8 cellular contexts compared by ENCODE assay signal in the genomic region with DNA sequence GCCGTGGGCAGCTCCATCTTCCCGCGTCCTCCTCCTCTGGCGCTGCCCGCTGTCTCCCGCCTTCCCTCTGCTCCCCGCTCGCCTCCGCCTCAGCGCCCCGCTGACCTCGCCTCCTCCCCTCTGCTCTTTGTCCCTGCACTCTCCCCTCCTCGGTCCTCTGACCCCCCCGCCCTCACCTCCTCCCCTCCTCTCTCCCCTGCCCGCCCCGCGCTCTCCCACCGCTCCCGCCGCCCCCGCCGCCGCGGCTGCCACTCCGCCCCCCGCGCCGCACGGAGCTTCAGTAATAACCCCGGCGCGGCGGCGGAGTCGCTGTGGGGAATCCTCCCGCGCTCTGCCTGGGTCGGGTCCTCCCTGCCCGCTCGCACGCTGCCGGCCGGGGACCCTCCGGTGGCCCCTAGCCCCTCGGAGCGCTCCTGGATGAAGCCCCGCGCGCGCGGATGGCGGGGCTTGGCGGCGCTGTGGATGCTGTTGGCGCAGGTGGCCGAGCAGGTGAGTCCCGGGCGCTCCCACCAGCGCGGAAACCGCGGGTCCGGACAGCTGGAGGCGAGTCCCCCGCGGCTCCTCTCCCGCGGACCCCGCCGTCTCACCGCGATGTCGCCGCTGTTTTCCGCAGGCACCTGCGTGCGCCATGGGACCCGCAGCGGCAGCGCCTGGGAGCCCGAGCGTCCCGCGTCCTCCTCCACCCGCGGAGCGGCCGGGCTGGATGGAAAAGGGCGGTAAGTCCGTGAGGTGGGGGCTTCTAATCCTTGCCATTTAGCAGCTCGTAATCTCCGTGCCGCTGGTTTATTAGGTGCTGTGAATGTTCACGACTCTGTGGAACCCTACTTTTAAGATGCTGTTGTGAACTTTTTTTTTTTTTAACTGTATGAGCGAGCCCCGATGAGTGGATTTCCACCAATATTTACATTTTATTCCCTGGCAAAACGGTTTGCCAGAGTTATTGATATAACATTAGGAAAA. TPM values are rescaled to one million over a fixed set of nuclear protein-coding genes. Genes with fewer than 3 reads are reported as not detected.
DNase-seq lines count a peak whose midpoint lies in the region; ATAC-seq and TF ChIP-seq lines count a peak whose summit lies in the region.
"Had no signal": no experiment of that assay in that cellular context is flagged by ENCODE, and none has a peak within 500 bp of the region (broad histone marks: within the 10 kb centered on the region; RNA-seq: fewer than 3 reads in every experiment).

A gene with protein sequence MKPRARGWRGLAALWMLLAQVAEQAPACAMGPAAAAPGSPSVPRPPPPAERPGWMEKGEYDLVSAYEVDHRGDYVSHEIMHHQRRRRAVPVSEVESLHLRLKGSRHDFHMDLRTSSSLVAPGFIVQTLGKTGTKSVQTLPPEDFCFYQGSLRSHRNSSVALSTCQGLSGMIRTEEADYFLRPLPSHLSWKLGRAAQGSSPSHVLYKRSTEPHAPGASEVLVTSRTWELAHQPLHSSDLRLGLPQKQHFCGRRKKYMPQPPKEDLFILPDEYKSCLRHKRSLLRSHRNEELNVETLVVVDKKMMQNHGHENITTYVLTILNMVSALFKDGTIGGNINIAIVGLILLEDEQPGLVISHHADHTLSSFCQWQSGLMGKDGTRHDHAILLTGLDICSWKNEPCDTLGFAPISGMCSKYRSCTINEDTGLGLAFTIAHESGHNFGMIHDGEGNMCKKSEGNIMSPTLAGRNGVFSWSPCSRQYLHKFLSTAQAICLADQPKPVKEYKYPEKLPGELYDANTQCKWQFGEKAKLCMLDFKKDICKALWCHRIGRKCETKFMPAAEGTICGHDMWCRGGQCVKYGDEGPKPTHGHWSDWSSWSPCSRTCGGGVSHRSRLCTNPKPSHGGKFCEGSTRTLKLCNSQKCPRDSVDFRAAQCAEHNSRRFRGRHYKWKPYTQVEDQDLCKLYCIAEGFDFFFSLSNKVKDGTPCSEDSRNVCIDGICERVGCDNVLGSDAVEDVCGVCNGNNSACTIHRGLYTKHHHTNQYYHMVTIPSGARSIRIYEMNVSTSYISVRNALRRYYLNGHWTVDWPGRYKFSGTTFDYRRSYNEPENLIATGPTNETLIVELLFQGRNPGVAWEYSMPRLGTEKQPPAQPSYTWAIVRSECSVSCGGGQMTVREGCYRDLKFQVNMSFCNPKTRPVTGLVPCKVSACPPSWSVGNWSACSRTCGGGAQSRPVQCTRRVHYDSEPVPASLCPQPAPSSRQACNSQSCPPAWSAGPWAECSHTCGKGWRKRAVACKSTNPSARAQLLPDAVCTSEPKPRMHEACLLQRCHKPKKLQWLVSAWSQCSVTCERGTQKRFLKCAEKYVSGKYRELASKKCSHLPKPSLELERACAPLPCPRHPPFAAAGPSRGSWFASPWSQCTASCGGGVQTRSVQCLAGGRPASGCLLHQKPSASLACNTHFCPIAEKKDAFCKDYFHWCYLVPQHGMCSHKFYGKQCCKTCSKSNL (plus strand): TSS at position 280 of the 960 bp plus-strand sequence. CDS start 138 bp downstream, at position 418.

- no peak within 1 kb of the TSS for H3K27ac ChIP-seq in iPS-20b (ENCODE audit: low read length)

- H3K27me3 Mint-ChIP-seq in T-helper 17 cell, result peaks cover 33% of the 10 kb centered on the region

- no peaks in the 10 kb centered on the region for H3K4me1 Mint-ChIP-seq in T-helper 17 cell

- no peak for DNase-seq in HFF-Myc (ENCODE audit: extremely low read depth, low read depth)
- no peak for DNase-seq in T-helper 17 cell
- no peak for DNase-seq in SIG-M5 (lab: John Stamatoyannopoulos, UW)
- DNase-seq in glomerular visceral epithelial cell (ENCODE audit: extremely low spot score), result no peak
- no peak for DNase-seq in hippocampal formation (lab: John Stamatoyannopoulos, UW)
- DNase-seq: NCI-H1048 had no signal

- peaks cover 25% of the 10 kb centered on the region for H3K27me3 ChIP-seq in iPS-20b (ENCODE audit: insufficient read depth, low read length)
- peaks cover 23% of the 10 kb centered on the region for H3K27me3 ChIP-seq in skeletal muscle satellite cell (ENCODE audit: control insufficient read depth, insufficient read depth, low read length)

- ATAC-seq in T-helper 17 cell, result no peak

- peaks cover 2% of the 10 kb centered on the region for H3K36me3 Mint-ChIP-seq in T-helper 17 cell (ENCODE audit: low read depth)

- H3K4me3 Mint-ChIP-seq in T-helper 17 cell, result peak within 1 kb of the TSS; percentile 50

- peak within 1 kb of the TSS; percentile 77 for H3K4me2 ChIP-seq in skeletal muscle satellite cell (ENCODE audit: low read length)

- H3K36me3 ChIP-seq in iPS-20b (ENCODE audit: insufficient read depth, low read depth, low read length) (peaks cover 3% of the 10 kb centered on the region; the same call in 1 of the 2 replicates), skeletal muscle satellite cell (ENCODE audit: insufficient read depth, low read length) (no peaks in the 10 kb centered on the region)

- H3K9ac ChIP-seq in iPS-20b (ENCODE audit: low read depth, low read length) (peak within 1 kb of the TSS; percentile 74), skeletal muscle satellite cell (ENCODE audit: low read depth, low read length) (no peak within 1 kb of the TSS)

- H3K9me3 ChIP-seq in T-helper 17 cell (ENCODE audit: control insufficient read depth, low read length, poor library complexity, severe bottlenecking) (no peaks in the 10 kb centered on the region), iPS-20b (ENCODE audit: insufficient read depth, low read depth, low read length) (no peaks in the 10 kb centered on the region), skeletal muscle satellite cell (replicated peaks; ENCODE audit: low read length) (no peaks in the 10 kb centered on the region)

- peak within 1 kb of the TSS; percentile 13; the same call in 1 of the 2 replicates for H3K4me3 ChIP-seq in HFF-Myc (replicated peaks; ENCODE audit: low read depth, low read length)
- peak within 1 kb of the TSS; percentile 86 for H3K4me3 ChIP-seq in iPS-20b (ENCODE audit: low read length)
- H3K4me3 ChIP-seq in skeletal muscle satellite cell (ENCODE audit: low read length), result peak within 1 kb of the TSS; percentile 54

- no peak for TF ChIP-seq CTCF in HFF-Myc (IDR thresholded peaks at IDR 0.05; ENCODE audit: low read depth, low read length, missing control alignments)

- H3K27ac Mint-ChIP-seq in T-helper 17 cell, result no peak within 1 kb of the TSS

- H3K4me1 ChIP-seq in iPS-20b (ENCODE audit: insufficient read depth, low read length) (peaks cover 4% of the 10 kb centered on the region; the same call in 1 of the 2 replicates), skeletal muscle satellite cell (ENCODE audit: control insufficient read depth, insufficient read depth, low read length) (peaks cover 19% of the 10 kb centered on the region)

RNA-seq across cellular contexts. Expression of the gene that starts here (rescaled TPM):
- not detected for total RNA-seq in T-helper 17 cell
- 0.22 and 0.25 TPM in 2 replicates for total RNA-seq in skeletal muscle satellite cell (2012; rRNA removed)

Comparison
In these comparisons a context has a peak if more than half of its experiments do, and no peak if none do; other contexts are left out.
1. H3K4me3 ChIP-seq: peak in every context shown above with its lines; median percentile 86 in iPS-20b; 54 in skeletal muscle satellite cell; 13 in HFF-Myc.